Comparison of ENCODE assay signal across 9 cellular contexts in genomic region chr19:13089139-13089856, GRCh38. TPM values are rescaled to one million over a fixed set of nuclear protein-coding genes. Genes with fewer than 3 reads are reported as not detected.
DNase-seq lines count a peak whose midpoint lies in the region; ATAC-seq, FAIRE-seq and TF ChIP-seq lines count a peak whose summit lies in the region.
"Had no signal": no experiment of that assay in that cellular context is flagged by ENCODE, and none has a peak within 500 bp of the region (broad histone marks: within the 10 kb centered on the region; RNA-seq: fewer than 3 reads in every experiment).

No MANE protein-coding gene starts in this region.

- H3K36me3 ChIP-seq in BJ (ENCODE audit: control insufficient read depth, insufficient read depth, low read length) = peaks cover 20% of the 10 kb centered on the region

- CTCF ChIA-PET in BJ (lab: Yijun Ruan, JAX) = interaction anchor here (1.0 to 8.2 kb wide), 5 partner anchors 28 to 124 kb away, joined by 5 to 139 read pairs (median 68); no protein-coding TSS in a partner anchor

- no peak for TF ChIP-seq POLR2A in H54 (IDR thresholded peaks at IDR 0.05; ENCODE audit: low read depth, low read length)

- peaks cover 9 to 10% (median 9%) of the 10 kb centered on the region in 3 donors for H3K4me1 Mint-ChIP-seq in naive B cell

- H3K9me3 Mint-ChIP-seq in naive B cell = no peaks in the 10 kb centered on the region
- H3K9me3 Mint-ChIP-seq: stimulated activated naive CD8-positive, alpha-beta T cell treated with anti-CD3 and anti-CD28 coated beads, Interleukin-15, Interleukin-2, amounts not matched to agents 100 ng/mL and 50 ng/mL, for 24 hours had no signal

- DNase-seq in BJ (ENCODE audit: low read depth) (no peak), H54 (ENCODE audit: insufficient read length, low spot score) (peak; percentile 70), astrocyte of the spinal cord (ENCODE audit: low read depth, low spot score) (no peak), naive B cell (peak; percentile 31), D341Med (ENCODE audit: low spot score) (no peak), NOMO-1 treated with dmso at 0.1 percent for 144 hours (lab: John Stamatoyannopoulos, UW; ENCODE audit: unreplicated experiment) (no peak)
- no peak for DNase-seq in central memory CD4-positive, alpha-beta T cell

- POLR2A ChIA-PET in BJ (lab: Charles Lee) = no interaction called here

- no peak for FAIRE-seq in H54 (lab: Jason Lieb, UNC)

- no peaks in the 10 kb centered on the region for H3K36me3 Mint-ChIP-seq in naive B cell

- peaks cover 0 to 12% (median 8%) of the 10 kb centered on the region in 3 donors for H3K27me3 Mint-ChIP-seq in naive B cell
- H3K27me3 Mint-ChIP-seq: stimulated activated naive CD8-positive, alpha-beta T cell treated with anti-CD3 and anti-CD28 coated beads, Interleukin-15, Interleukin-2, amounts not matched to agents 100 ng/mL and 50 ng/mL, for 24 hours had no signal

- no peak overlapping the region for H3K4me3 ChIP-seq in BJ (ENCODE audit: low read depth, low read length)
- no peak overlapping the region for H3K4me3 ChIP-seq in astrocyte of the spinal cord (ENCODE audit: low read depth, low read length)

- ATAC-seq in naive B cell (ENCODE audit: low read depth in 2 of 2) = peak; percentile 53 to 57
- ATAC-seq in GM21529 (IDR thresholded peaks at IDR 0.05; ENCODE audit: unreplicated experiment) = no peak

- no peaks in the 10 kb centered on the region for H3K27me3 ChIP-seq in BJ (ENCODE audit: control insufficient read depth, insufficient read depth, low read length)

- H3K27ac Mint-ChIP-seq in naive B cell = peak overlapping the region in 1 of 6 donors; percentile 56
- H3K27ac Mint-ChIP-seq: stimulated activated naive CD8-positive, alpha-beta T cell treated with anti-CD3 and anti-CD28 coated beads, Interleukin-15, Interleukin-2, amounts not matched to agents 100 ng/mL and 50 ng/mL, for 24 hours had no signal

- no peak overlapping the region for H3K4me3 Mint-ChIP-seq in naive B cell
- H3K4me3 Mint-ChIP-seq: stimulated activated naive CD8-positive, alpha-beta T cell treated with anti-CD3 and anti-CD28 coated beads, Interleukin-15, Interleukin-2, amounts not matched to agents 100 ng/mL and 50 ng/mL, for 24 hours had no signal

- peak; percentile 43 for TF ChIP-seq CTCF in BJ (IDR thresholded peaks at IDR 0.05; ENCODE audit: insufficient read depth, low read depth, low read length)
- TF ChIP-seq CTCF in astrocyte of the spinal cord (IDR thresholded peaks at IDR 0.05; ENCODE audit: low read depth, low read length) = peak; percentile 41

- in situ Hi-C loops in astrocyte of the spinal cord (cut with HindIII; ENCODE audit: low sequenced_read_pairs) = no loop called here

RNA-seq across cellular contexts. Expression of gene LYL1, which starts 13.4 kb away (rescaled TPM):
- polyA plus RNA-seq in BJ (2011; rRNA removed) (0.29 and 0.34 TPM in 2 replicates), naive B cell (ENCODE audit: low read depth in 6 of 6) (10 to 100 TPM; 39.9 to 88.3 (median 50.8) TPM)
- polyA minus RNA-seq in BJ (2011; rRNA and poly(A)+ RNA removed) = 0.28 and 0.31 TPM in 2 replicates

RNA-seq across cellular contexts. Expression of gene TRMT1, which starts 27.2 kb away (rescaled TPM):
- polyA plus RNA-seq in BJ (2011; rRNA removed) (15.9 and 30.8 TPM in 2 replicates), naive B cell (ENCODE audit: low read depth in 6 of 6) (10 to 100 TPM; 20.2 to 36.3 (median 24.1) TPM)
- polyA minus RNA-seq in BJ (2011; rRNA and poly(A)+ RNA removed) = 20.2 and 36.8 TPM in 2 replicates

RNA-seq across cellular contexts. Expression of gene NACC1, which starts 28.8 kb away (rescaled TPM):
- polyA plus RNA-seq in BJ (2011; rRNA removed) (46.8 and 98.7 TPM in 2 replicates), naive B cell (ENCODE audit: low read depth in 6 of 6) (1 to 10 TPM in 2 of 6 donors, under 1 TPM in 4; 0.47 to 1.4 (median 0.67) TPM)
- 65.7 and 80.7 TPM in 2 replicates for polyA minus RNA-seq in BJ (2011; rRNA and poly(A)+ RNA removed)

Comparison
In these comparisons a context has a peak if more than half of its experiments do, and no peak if none do; other contexts are left out.
1. DNase-seq: peak in H54 (single experiment) and naive B cell (single experiment); none in BJ (single experiment), astrocyte of the spinal cord (single experiment), D341Med (single experiment), NOMO-1 treated with dmso at 0.1 percent for 144 hours (single experiment) and central memory CD4-positive, alpha-beta T cell (single experiment).
2. RNA of gene LYL1, which starts 13.4 kb away (polyA plus RNA-seq): 39.9 to 88.3 TPM in naive B cell; 0.29 to 0.34 TPM in BJ; every median in the first group is over 10 times any median in the second.
3. RNA of gene NACC1, which starts 28.8 kb away (polyA plus RNA-seq): 46.8 to 98.7 TPM in BJ; 0.47 to 1.4 TPM in naive B cell; every median in the first group is over 10 times any median in the second.